Comparison of ENCODE assay signal across 1 cellular context in the genomic region with DNA sequence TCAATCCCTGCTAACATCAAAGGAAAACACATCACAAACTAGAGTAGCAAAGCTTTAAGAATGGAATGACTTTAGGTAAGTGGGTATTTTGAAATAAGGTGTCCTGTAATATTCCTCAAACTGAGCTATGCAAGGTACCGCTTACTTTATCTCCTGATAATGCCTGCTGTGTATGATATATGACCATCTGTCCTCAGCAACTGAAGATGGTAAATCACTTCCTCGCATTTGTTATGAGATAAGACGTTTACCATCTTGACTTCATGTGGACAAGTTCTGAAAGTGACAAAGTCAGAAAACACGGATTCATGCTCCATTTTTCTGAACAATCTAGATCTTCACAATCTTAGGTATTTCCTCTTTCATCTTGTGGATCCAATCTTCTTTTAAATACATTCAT.
TF ChIP-seq lines count a peak whose summit lies in the region.

No MANE protein-coding gene starts in this region.

TF ChIP-seq in K562, 482 proteins besides CTCF, POLR2A, EP300 and RAD21 (continued from another document):
- TF ChIP-seq, protein P1, sequence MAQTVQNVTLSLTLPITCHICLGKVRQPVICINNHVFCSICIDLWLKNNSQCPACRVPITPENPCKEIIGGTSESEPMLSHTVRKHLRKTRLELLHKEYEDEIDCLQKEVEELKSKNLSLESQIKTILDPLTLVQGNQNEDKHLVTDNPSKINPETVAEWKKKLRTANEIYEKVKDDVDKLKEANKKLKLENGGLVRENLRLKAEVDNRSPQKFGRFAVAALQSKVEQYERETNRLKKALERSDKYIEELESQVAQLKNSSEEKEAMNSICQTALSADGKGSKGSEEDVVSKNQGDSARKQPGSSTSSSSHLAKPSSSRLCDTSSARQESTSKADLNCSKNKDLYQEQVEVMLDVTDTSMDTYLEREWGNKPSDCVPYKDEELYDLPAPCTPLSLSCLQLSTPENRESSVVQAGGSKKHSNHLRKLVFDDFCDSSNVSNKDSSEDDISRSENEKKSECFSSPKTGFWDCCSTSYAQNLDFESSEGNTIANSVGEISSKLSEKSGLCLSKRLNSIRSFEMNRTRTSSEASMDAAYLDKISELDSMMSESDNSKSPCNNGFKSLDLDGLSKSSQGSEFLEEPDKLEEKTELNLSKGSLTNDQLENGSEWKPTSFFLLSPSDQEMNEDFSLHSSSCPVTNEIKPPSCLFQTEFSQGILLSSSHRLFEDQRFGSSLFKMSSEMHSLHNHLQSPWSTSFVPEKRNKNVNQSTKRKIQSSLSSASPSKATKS (CRISPR knock-in tag; IDR thresholded peaks at IDR 0.05): no peak
- TF ChIP-seq ESRRB (CRISPR knock-in tag; IDR thresholded peaks at IDR 0.05; ENCODE audit: borderline replicate concordance) (no peak), POLR3G (IDR thresholded peaks at IDR 0.05; ENCODE audit: extremely low read depth, insufficient read length, insufficient replicate concordance) (no peak), RCOR1 (IDR thresholded peaks at IDR 0.05; ENCODE audit: borderline replicate concordance in 1 of 2, low read depth in 2 of 2, low read length in 2 of 2) (peak in 1 of 2 experiments; percentile 18; a peak in 1 of 4 replicates), STAT5A (IDR thresholded peaks at IDR 0.05; ENCODE audit: borderline replicate concordance, low read length) (no peak), ZNF79 (CRISPR knock-in tag; IDR thresholded peaks at IDR 0.05; ENCODE audit: low read depth) (no peak), EP400 (IDR thresholded peaks at IDR 0.05) (no peak), TOE1 (IDR thresholded peaks at IDR 0.05; ENCODE audit: borderline replicate concordance) (no peak), TOE1 (CRISPR knock-in tag; IDR thresholded peaks at IDR 0.05; ENCODE audit: borderline replicate concordance, low read depth) (no peak), TEAD4 (IDR thresholded peaks at IDR 0.05; ENCODE audit: low read length) (peak; percentile 45), TEAD4 (CRISPR knock-in tag; IDR thresholded peaks at IDR 0.05; ENCODE audit: borderline replicate concordance) (no peak), HMG20A (CRISPR knock-in tag; conservative IDR thresholded peaks at IDR 0.05) (no peak), KDM5B (IDR thresholded peaks at IDR 0.05; ENCODE audit: insufficient replicate concordance, low read depth, low read length) (no peak), TCF3 (CRISPR knock-in tag; IDR thresholded peaks at IDR 0.05) (no peak), CBFA2T2 (conservative IDR thresholded peaks at IDR 0.05) (0 out of 2 replicates have a peak, but pooled peaks have one; percentile 20), ZNF695 (CRISPR knock-in tag; IDR thresholded peaks at IDR 0.05) (no peak), MXI1 (IDR thresholded peaks at IDR 0.05; ENCODE audit: low read depth, low read length) (no peak), ZNF12 (CRISPR knock-in tag; IDR thresholded peaks at IDR 0.05) (no peak), CHD2 (IDR thresholded peaks at IDR 0.05; ENCODE audit: low read depth, low read length) (no peak), TAL1 (IDR thresholded peaks at IDR 0.05) (peak; percentile 37; the same call in 1 of the 2 replicates), HMGN3 (IDR thresholded peaks at IDR 0.05; ENCODE audit: borderline replicate concordance, extremely low read depth, insufficient read length, low read depth, low read length) (no peak), PTRF (tag; IDR thresholded peaks at IDR 0.05) (no peak), ILK (tag; IDR thresholded peaks at IDR 0.05; ENCODE audit: borderline replicate concordance, low read depth) (no peak), NR2C2 (CRISPR knock-in tag; IDR thresholded peaks at IDR 0.05) (no peak), NR2C2 (tag; IDR thresholded peaks at IDR 0.05) (no peak), KDM1A (IDR thresholded peaks at IDR 0.05) (0 out of 4 replicates have a peak, but pooled peaks have one; percentile 22 to 34), ZC3H11A (IDR thresholded peaks at IDR 0.05; ENCODE audit: low read depth, low read length) (no peak), NEUROD1 (IDR thresholded peaks at IDR 0.05; ENCODE audit: borderline replicate concordance, low read depth, low read length, partially characterized antibody) (no peak), ZNF282 (CRISPR knock-in tag; IDR thresholded peaks at IDR 0.05) (no peak), NR2C1 (IDR thresholded peaks at IDR 0.05) (no peak), NR2C1 (tag; IDR thresholded peaks at IDR 0.05) (no peak), ZNF212 (CRISPR knock-in tag; IDR thresholded peaks at IDR 0.05) (no peak), FOS (IDR thresholded peaks at IDR 0.05; ENCODE audit: extremely low read depth, insufficient read length) (no peak)
- TF ChIP-seq, protein P2, sequence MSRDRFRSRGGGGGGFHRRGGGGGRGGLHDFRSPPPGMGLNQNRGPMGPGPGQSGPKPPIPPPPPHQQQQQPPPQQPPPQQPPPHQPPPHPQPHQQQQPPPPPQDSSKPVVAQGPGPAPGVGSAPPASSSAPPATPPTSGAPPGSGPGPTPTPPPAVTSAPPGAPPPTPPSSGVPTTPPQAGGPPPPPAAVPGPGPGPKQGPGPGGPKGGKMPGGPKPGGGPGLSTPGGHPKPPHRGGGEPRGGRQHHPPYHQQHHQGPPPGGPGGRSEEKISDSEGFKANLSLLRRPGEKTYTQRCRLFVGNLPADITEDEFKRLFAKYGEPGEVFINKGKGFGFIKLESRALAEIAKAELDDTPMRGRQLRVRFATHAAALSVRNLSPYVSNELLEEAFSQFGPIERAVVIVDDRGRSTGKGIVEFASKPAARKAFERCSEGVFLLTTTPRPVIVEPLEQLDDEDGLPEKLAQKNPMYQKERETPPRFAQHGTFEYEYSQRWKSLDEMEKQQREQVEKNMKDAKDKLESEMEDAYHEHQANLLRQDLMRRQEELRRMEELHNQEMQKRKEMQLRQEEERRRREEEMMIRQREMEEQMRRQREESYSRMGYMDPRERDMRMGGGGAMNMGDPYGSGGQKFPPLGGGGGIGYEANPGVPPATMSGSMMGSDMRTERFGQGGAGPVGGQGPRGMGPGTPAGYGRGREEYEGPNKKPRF (IDR thresholded peaks at IDR 0.05; ENCODE audit: low read depth, low read length): no peak
- TF ChIP-seq, protein P3, sequence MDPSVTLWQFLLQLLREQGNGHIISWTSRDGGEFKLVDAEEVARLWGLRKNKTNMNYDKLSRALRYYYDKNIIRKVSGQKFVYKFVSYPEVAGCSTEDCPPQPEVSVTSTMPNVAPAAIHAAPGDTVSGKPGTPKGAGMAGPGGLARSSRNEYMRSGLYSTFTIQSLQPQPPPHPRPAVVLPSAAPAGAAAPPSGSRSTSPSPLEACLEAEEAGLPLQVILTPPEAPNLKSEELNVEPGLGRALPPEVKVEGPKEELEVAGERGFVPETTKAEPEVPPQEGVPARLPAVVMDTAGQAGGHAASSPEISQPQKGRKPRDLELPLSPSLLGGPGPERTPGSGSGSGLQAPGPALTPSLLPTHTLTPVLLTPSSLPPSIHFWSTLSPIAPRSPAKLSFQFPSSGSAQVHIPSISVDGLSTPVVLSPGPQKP (CRISPR knock-in tag; IDR thresholded peaks at IDR 0.05): no peak
- TF ChIP-seq, protein P4, sequence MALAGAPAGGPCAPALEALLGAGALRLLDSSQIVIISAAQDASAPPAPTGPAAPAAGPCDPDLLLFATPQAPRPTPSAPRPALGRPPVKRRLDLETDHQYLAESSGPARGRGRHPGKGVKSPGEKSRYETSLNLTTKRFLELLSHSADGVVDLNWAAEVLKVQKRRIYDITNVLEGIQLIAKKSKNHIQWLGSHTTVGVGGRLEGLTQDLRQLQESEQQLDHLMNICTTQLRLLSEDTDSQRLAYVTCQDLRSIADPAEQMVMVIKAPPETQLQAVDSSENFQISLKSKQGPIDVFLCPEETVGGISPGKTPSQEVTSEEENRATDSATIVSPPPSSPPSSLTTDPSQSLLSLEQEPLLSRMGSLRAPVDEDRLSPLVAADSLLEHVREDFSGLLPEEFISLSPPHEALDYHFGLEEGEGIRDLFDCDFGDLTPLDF (CRISPR knock-in tag; IDR thresholded peaks at IDR 0.05): no peak
